Comparison of ENCODE assay signal across 32 cellular contexts in the genomic region with DNA sequence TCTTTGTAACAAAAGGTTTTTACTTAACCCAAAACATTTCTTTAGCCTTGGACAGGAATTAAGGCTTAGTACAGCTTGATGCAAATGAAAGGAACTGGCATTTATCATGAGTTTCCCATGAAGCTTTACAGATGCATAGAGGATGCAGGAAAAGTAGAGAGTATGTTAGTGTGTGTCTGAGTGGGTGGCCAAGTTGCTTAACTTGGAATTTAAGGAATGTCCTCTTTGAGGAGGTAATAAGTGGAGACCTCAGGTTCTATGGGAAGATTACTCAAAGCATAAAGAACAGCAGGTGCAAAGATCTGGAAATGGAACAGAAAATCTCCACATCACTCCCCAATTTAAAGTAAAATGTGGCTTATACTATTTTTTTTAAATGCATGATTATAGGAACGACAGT.
"Had no signal": no experiment of that assay in that cellular context is flagged by ENCODE, and none has a peak within 500 bp of the region (broad histone marks: within the 10 kb centered on the region; RNA-seq: fewer than 3 reads in every experiment).

No MANE protein-coding gene starts in this region.

- H3K4me3 ChIP-seq: ascending aorta, breast epithelium, cardiac muscle cell, colonic mucosa, esophagus squamous epithelium, gastroesophageal sphincter had no signal

- H3K4me1 ChIP-seq: ascending aorta, breast epithelium, colonic mucosa, esophagus squamous epithelium, gastroesophageal sphincter had no signal

- H3K27ac ChIP-seq: ascending aorta, breast epithelium, cardiac muscle cell, colonic mucosa, epithelial cell of prostate, esophagus squamous epithelium, gastroesophageal sphincter, WERI-Rb-1 had no signal

- H3K4me1 Mint-ChIP-seq: activated CD4-positive, alpha-beta memory T cell treated with anti-CD3 and anti-CD28 coated beads, Interleukin-2, amount 10 ng/mL, durations not matched to agents 7 days and 5 days; activated CD4-positive, alpha-beta T cell treated with anti-CD3 and anti-CD28 coated beads for 36 hours; activated CD4-positive, alpha-beta T cell treated with anti-CD3 and anti-CD28 coated beads, Interleukin-2, amount 10 ng/mL, durations not matched to agents 24 days and 14 days; activated naive CD4-positive, alpha-beta T cell treated with anti-CD3 and anti-CD28 coated beads, Interleukin-2, amount 10 ng/mL, durations not matched to agents 7 days and 5 days; activated naive CD8-positive, alpha-beta T cell treated with anti-CD3 and anti-CD28 coated beads, Interleukin-2, amount 10 ng/mL, durations not matched to agents 7 days and 5 days; brain; T-helper 17 cell had no signal

- H3K27ac Mint-ChIP-seq: activated CD4-positive, alpha-beta memory T cell treated with anti-CD3 and anti-CD28 coated beads, Interleukin-2, amount 10 ng/mL, durations not matched to agents 7 days and 5 days; activated CD4-positive, alpha-beta T cell treated with anti-CD3 and anti-CD28 coated beads for 36 hours; activated CD4-positive, alpha-beta T cell treated with anti-CD3 and anti-CD28 coated beads, Interleukin-2, amount 10 ng/mL, durations not matched to agents 24 days and 14 days; activated naive CD4-positive, alpha-beta T cell treated with anti-CD3 and anti-CD28 coated beads, Interleukin-2, amount 10 ng/mL, durations not matched to agents 7 days and 5 days; activated naive CD4-positive, alpha-beta T cell treated with anti-CD3 and anti-CD28 coated beads, Interleukin-2, amount 50 U/mL, for 72 hours; activated naive CD8-positive, alpha-beta T cell treated with anti-CD3 and anti-CD28 coated beads, Interleukin-2, amount 10 ng/mL, durations not matched to agents 7 days and 5 days; activated T-cell treated with anti-CD3 and anti-CD28 coated beads, Interleukin-2, amount 50 U/mL, for 24 hours; activated T-cell treated with anti-CD3 and anti-CD28 coated beads, Interleukin-2, amount 50 U/mL, for 72 hours; brain; T-helper 17 cell; T-helper 2 cell treated with Interferon-gamma antibody and Interleukin-4, amounts not matched to agents 5 μg/mL and 100 μg/mL, for 36 hours had no signal

- H3K9me3 Mint-ChIP-seq: activated CD4-positive, alpha-beta memory T cell treated with anti-CD3 and anti-CD28 coated beads, Interleukin-2, amount 10 ng/mL, durations not matched to agents 7 days and 5 days; activated CD4-positive, alpha-beta T cell treated with anti-CD3 and anti-CD28 coated beads, Interleukin-2, amount 10 ng/mL, durations not matched to agents 24 days and 14 days; activated naive CD8-positive, alpha-beta T cell treated with anti-CD3 and anti-CD28 coated beads, Interleukin-2, amount 10 ng/mL, durations not matched to agents 7 days and 5 days; brain had no signal

- H3K27me3 Mint-ChIP-seq: activated CD4-positive, alpha-beta memory T cell treated with anti-CD3 and anti-CD28 coated beads, Interleukin-2, amount 10 ng/mL, durations not matched to agents 7 days and 5 days; activated CD4-positive, alpha-beta T cell treated with anti-CD3 and anti-CD28 coated beads for 36 hours; activated CD4-positive, alpha-beta T cell treated with anti-CD3 and anti-CD28 coated beads, Interleukin-2, amount 10 ng/mL, durations not matched to agents 24 days and 14 days; activated naive CD4-positive, alpha-beta T cell treated with anti-CD3 and anti-CD28 coated beads, Interleukin-2, amount 10 ng/mL, durations not matched to agents 7 days and 5 days; activated naive CD8-positive, alpha-beta T cell treated with anti-CD3 and anti-CD28 coated beads, Interleukin-2, amount 10 ng/mL, durations not matched to agents 7 days and 5 days; activated T-cell treated with anti-CD3 and anti-CD28 coated beads, Interleukin-2, amount 50 U/mL, for 24 hours; brain; T-helper 17 cell had no signal

- H3K36me3 Mint-ChIP-seq: activated naive CD4-positive, alpha-beta T cell treated with anti-CD3 and anti-CD28 coated beads, Interleukin-2, amount 10 ng/mL, durations not matched to agents 7 days and 5 days; activated naive CD4-positive, alpha-beta T cell treated with anti-CD3 and anti-CD28 coated beads, Interleukin-2, amount 50 U/mL, for 72 hours; activated naive CD8-positive, alpha-beta T cell treated with anti-CD3 and anti-CD28 coated beads, Interleukin-2, amount 10 ng/mL, durations not matched to agents 7 days and 5 days; brain had no signal

- ATAC-seq: activated CD4-positive, alpha-beta T cell treated with anti-CD3 and anti-CD28 coated beads for 36 hours; activated naive CD4-positive, alpha-beta T cell treated with anti-CD3 and anti-CD28 coated beads, Interleukin-2, amount 50 U/mL, for 72 hours; activated T-cell treated with anti-CD3 and anti-CD28 coated beads, Interleukin-2, amount 50 U/mL, for 72 hours; gastroesophageal sphincter; T-helper 17 cell had no signal

- H3K36me3 ChIP-seq: ascending aorta, breast epithelium, cardiac muscle cell, colonic mucosa, esophagus squamous epithelium, gastroesophageal sphincter, WERI-Rb-1 had no signal

- H3K4me3 Mint-ChIP-seq: activated CD4-positive, alpha-beta memory T cell treated with anti-CD3 and anti-CD28 coated beads, Interleukin-2, amount 10 ng/mL, durations not matched to agents 7 days and 5 days; activated CD4-positive, alpha-beta T cell treated with anti-CD3 and anti-CD28 coated beads for 36 hours; activated CD4-positive, alpha-beta T cell treated with anti-CD3 and anti-CD28 coated beads, Interleukin-2, amount 10 ng/mL, durations not matched to agents 24 days and 14 days; activated naive CD4-positive, alpha-beta T cell treated with anti-CD3 and anti-CD28 coated beads, Interleukin-2, amount 10 ng/mL, durations not matched to agents 7 days and 5 days; activated naive CD8-positive, alpha-beta T cell treated with anti-CD3 and anti-CD28 coated beads, Interleukin-2, amount 10 ng/mL, durations not matched to agents 7 days and 5 days; activated T-cell treated with anti-CD3 and anti-CD28 coated beads, Interleukin-2, amount 50 U/mL, for 24 hours; activated T-cell treated with anti-CD3 and anti-CD28 coated beads, Interleukin-2, amount 50 U/mL, for 72 hours; brain; T-helper 17 cell; T-helper 2 cell treated with Interferon-gamma antibody and Interleukin-4, amounts not matched to agents 5 μg/mL and 100 μg/mL, for 36 hours had no signal

- DNase-seq: activated CD4-positive, alpha-beta memory T cell treated with anti-CD3 and anti-CD28 coated beads, Interleukin-2, amount 10 ng/mL, durations not matched to agents 7 days and 5 days; activated CD4-positive, alpha-beta T cell treated with anti-CD3 and anti-CD28 coated beads for 36 hours; activated CD4-positive, alpha-beta T cell treated with anti-CD3 and anti-CD28 coated beads, Interleukin-2, amount 10 ng/mL, durations not matched to agents 24 days and 14 days; activated CD4-positive, alpha-beta T cell treated with anti-CD3 and anti-CD28 coated beads, Interleukin-2, amount 50 U/mL, for 4 hours; activated CD4-positive, CD25-positive, alpha-beta regulatory T cell; activated CD4-positive, CD25-positive, alpha-beta regulatory T cell treated with anti-CD3 and anti-CD28 coated beads, Interleukin-2, amount 50 U/mL, for 72 hours; activated CD8-positive, alpha-beta memory T cell treated with anti-CD3 and anti-CD28 coated beads, Interleukin-2, amount 50 U/mL, for 48 hours; activated gamma-delta T cell; activated naive CD4-positive, alpha-beta T cell; activated naive CD4-positive, alpha-beta T cell treated with anti-CD3 and anti-CD28 coated beads, Interleukin-2, amount 10 ng/mL, durations not matched to agents 7 days and 5 days; activated naive CD8-positive, alpha-beta T cell treated with anti-CD3 and anti-CD28 coated beads, Interleukin-2, amount 10 ng/mL, durations not matched to agents 7 days and 5 days; activated T-cell treated with anti-CD3 and anti-CD28 coated beads for 4 hours; activated T-cell treated with anti-CD3 and anti-CD28 coated beads, Interleukin-2, amount 50 U/mL, for 24 hours; activated T-cell treated with anti-CD3 and anti-CD28 coated beads, Interleukin-2, amount 50 U/mL, for 72 hours; central memory CD4-positive, alpha-beta T cell; cerebellar nuclear complex; colonic mucosa; effector CD8-positive, alpha-beta T cell; esophagus squamous epithelium; foreskin melanocyte; T-helper 1 cell; T-helper 17 cell; T1000; WERI-Rb-1 had no signal

- H3K9me3 ChIP-seq: ascending aorta, breast epithelium, colonic mucosa, esophagus squamous epithelium, gastroesophageal sphincter had no signal

- H3K27me3 ChIP-seq: ascending aorta, breast epithelium, cardiac muscle cell, colonic mucosa, esophagus squamous epithelium, gastroesophageal sphincter had no signal
